In the genomic region with DNA sequence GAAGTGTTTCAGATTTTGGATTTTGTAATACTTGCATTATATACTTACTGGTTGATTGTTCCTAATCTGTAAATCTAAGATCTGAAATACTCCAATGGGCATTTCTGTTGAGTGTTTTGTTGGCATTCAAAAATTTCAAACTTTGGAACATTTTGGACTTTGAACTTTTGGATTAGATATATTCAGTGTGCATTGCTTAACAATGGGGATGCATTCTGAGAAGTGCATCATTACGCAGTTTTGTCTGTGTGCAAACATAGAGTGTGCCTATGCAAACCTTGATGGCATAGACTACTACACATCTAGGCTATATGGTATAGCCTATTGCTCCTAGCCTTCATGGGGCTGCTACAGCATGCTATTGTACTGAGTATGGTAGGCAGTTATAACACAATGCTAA, we compare ENCODE assay signal across 36 cellular contexts.
DNase-seq lines count a peak whose midpoint lies in the region; ATAC-seq, FAIRE-seq and TF ChIP-seq lines count a peak whose summit lies in the region.
"Had no signal": no experiment of that assay in that cellular context is flagged by ENCODE, and none has a peak within 500 bp of the region (broad histone marks: within the 10 kb centered on the region; RNA-seq: fewer than 3 reads in every experiment).

No MANE protein-coding gene starts in this region.

- WGBS in HepG2 (ENCODE audit: low lambda C conversion rate) = 93% methylated on average over 1 of the region's 1 CpG
- 43% methylated on average over 1 of the region's 1 CpG for WGBS in liver
- WGBS in right lobe of liver (ENCODE audit: insufficient coverage, low coverage, low lambda C conversion rate, missing lambda C conversion rate) = 29% methylated on average over 1 of the region's 1 CpG

- H3K9ac ChIP-seq in HepG2 (ENCODE audit: insufficient read depth, low read depth, low read length) = no peak overlapping the region
- no peak overlapping the region for H3K9ac ChIP-seq in liver (ENCODE audit: low read depth in 1 of 2, low read length in 2 of 2)
- H3K9ac ChIP-seq: BLaER1; BLaER1 treated with 17β-estradiol and CSF1 and Interleukin-3, amounts not matched to agents 10 nM and 100 nM had no signal

- TF ChIP-seq RAD21 in HepG2 (CRISPR knock-in tag; IDR thresholded peaks at IDR 0.05) (no peak), liver (IDR thresholded peaks at IDR 0.05) (no peak)

- no peak overlapping the region for H3K4me3 Mint-ChIP-seq in CD14-positive monocyte
- H3K4me3 Mint-ChIP-seq: B cell; CD4-positive, alpha-beta memory T cell; CD4-positive, alpha-beta T cell; CD4-positive, CD25-positive, alpha-beta regulatory T cell; CD8-positive, alpha-beta memory T cell; CD8-positive, alpha-beta T cell had no signal

- H3K27ac ChIP-seq in HepG2 (ENCODE audit: extremely low read length, insufficient read depth, low read length) (no peak overlapping the region), liver (ENCODE audit: low read depth in 1 of 2, low read length in 2 of 2) (no peak overlapping the region), right lobe of liver (no peak overlapping the region)
- H3K27ac ChIP-seq: 22Rv1; A549; BLaER1; BLaER1 treated with 17β-estradiol and CSF1 and Interleukin-3, amounts not matched to agents 10 nM and 100 nM; C4-2B had no signal

- intact Hi-C loops in HepG2 (cut with micrococcal nuclease; ENCODE audit: unreplicated experiment) (no loop called here), right lobe of liver (cut with DNase I) (no loop called here), CD14-positive monocyte (cut with micrococcal nuclease) (no loop called here)

- BruUV-seq in HepG2 (replicated peaks; lab: Mats Ljungman, UMichigan) = no TSS peak

- in situ Hi-C loops in HepG2 (cut with HindIII; ENCODE audit: extremely low pct_ligation_motif_present, low pct_unique_long_range_greater_than_20kb) = no loop called here

- TF ChIP-seq EP300 in HepG2 (IDR thresholded peaks at IDR 0.05; ENCODE audit: low read depth in 2 of 2, low read length in 2 of 2) (no peak), HepG2 (CRISPR knock-in tag; IDR thresholded peaks at IDR 0.05; ENCODE audit: borderline replicate concordance) (no peak)

- H3K36me3 ChIP-seq in HepG2 (replicated peaks in 1 of 2; ENCODE audit: control insufficient read depth in 1 of 2, insufficient read depth in 2 of 2, low read length in 2 of 2) = peaks cover 8 to 9% of the 10 kb centered on the region in 2 experiments; a peak in 4 of 5 replicates
- peaks cover 0 to 7% (median 3%) of the 10 kb centered on the region in 4 donors for H3K36me3 ChIP-seq in liver (ENCODE audit: control insufficient read depth in 4 of 4, insufficient read depth in 3 of 4, low read depth in 1 of 4, low read length in 3 of 4)
- H3K36me3 ChIP-seq in right lobe of liver = peaks cover 0 to 5% (median 0%) of the 10 kb centered on the region in 4 donors
- H3K36me3 ChIP-seq: BE2C had no signal

- peak; percentile 21 for FAIRE-seq in HepG2 (lab: Jason Lieb, UNC)
- FAIRE-seq: A204.1, A549, D721Med had no signal

- no peak for TF ChIP-seq POLR2A in HepG2 (IDR thresholded peaks at IDR 0.05; ENCODE audit: insufficient read depth in 1 of 2, low read depth in 2 of 2, low read length in 2 of 2)
- TF ChIP-seq POLR2A in right lobe of liver (IDR thresholded peaks at IDR 0.05) = no peak

- peaks cover 28 to 36% of the 10 kb centered on the region in 2 donors for H3K36me3 Mint-ChIP-seq in CD14-positive monocyte

- no peaks in the 10 kb centered on the region for H4K20me1 ChIP-seq in HepG2 (ENCODE audit: insufficient read depth, low read length)
- H4K20me1 ChIP-seq: BLaER1; BLaER1 treated with 17β-estradiol and CSF1 and Interleukin-3, amounts not matched to agents 10 nM and 100 nM had no signal

- H3K4me1 Mint-ChIP-seq in CD14-positive monocyte = peaks cover 18% of the 10 kb centered on the region
- H3K4me1 Mint-ChIP-seq: B cell had no signal

- H3K79me2 ChIP-seq in HepG2 (ENCODE audit: insufficient read depth, low read length) = no peaks in the 10 kb centered on the region

- H3K27me3 Mint-ChIP-seq in CD14-positive monocyte (ENCODE audit: low read depth in 3 of 3) = no peaks in the 10 kb centered on the region
- H3K27me3 Mint-ChIP-seq: B cell; CD4-positive, alpha-beta memory T cell; CD4-positive, alpha-beta T cell; CD4-positive, CD25-positive, alpha-beta regulatory T cell; CD8-positive, alpha-beta memory T cell had no signal

- POLR2A ChIA-PET in HepG2 (lab: Yijun Ruan, JAX) = no interaction called here

- ATAC-seq in left lobe of liver (peak; percentile 78), HepG2 (peak; percentile 71), right lobe of liver (peak; percentile 52 to 88 (median 82)), HG02970 (IDR thresholded peaks at IDR 0.05; ENCODE audit: low FRiP score, unreplicated experiment) (no peak), HG03139 (IDR thresholded peaks at IDR 0.05; ENCODE audit: unreplicated experiment) (no peak)
- ATAC-seq: A549; CD8-positive, alpha-beta T cell had no signal

- H3K9me3 Mint-ChIP-seq in CD14-positive monocyte = no peaks in the 10 kb centered on the region
- H3K9me3 Mint-ChIP-seq: CD4-positive, alpha-beta T cell; CD4-positive, CD25-positive, alpha-beta regulatory T cell; CD8-positive, alpha-beta memory T cell; CD8-positive, alpha-beta T cell had no signal

- H3K27ac Mint-ChIP-seq in CD14-positive monocyte = no peak overlapping the region
- H3K27ac Mint-ChIP-seq: CD4-positive, alpha-beta memory T cell; CD4-positive, alpha-beta T cell; CD8-positive, alpha-beta T cell had no signal

- DNase-seq in left lobe of liver (ENCODE audit: low spot score) (no peak), HepG2 (ENCODE audit: low spot score) (peak; percentile 56), right lobe of liver (no peak), CD14-positive monocyte (ENCODE audit: low spot score) (no peak), NCI-H2081 treated with DMSO at 0.1 percent for 48 hours (lab: John Stamatoyannopoulos, UW) (no peak)
- DNase-seq: 8988T; ACHN; AML-193; BE2C; C1 segment of cervical spinal cord; Caco-2; Calu3; CD4-positive, alpha-beta memory T cell; CD4-positive, alpha-beta T cell; CD4-positive, CD25-positive, alpha-beta regulatory T cell; CD8-positive, alpha-beta memory T cell; CD8-positive, alpha-beta T cell; COR-L47; DMS 273 treated with DMSO at 0.1 percent for 48 hours; DMS153; DMS53; DMS79; DMS79 treated with DMSO at 0.1 percent for 48 hours; DND-41; EL had no signal

- H3K27me3 ChIP-seq in HepG2 (ENCODE audit: control insufficient read depth in 1 of 2, insufficient read depth in 2 of 2, low read length in 2 of 2) = no peaks in the 10 kb centered on the region
- no peaks in the 10 kb centered on the region for H3K27me3 ChIP-seq in liver (ENCODE audit: control insufficient read depth in 4 of 4, insufficient read depth in 4 of 4, low read length in 3 of 4)
- H3K27me3 ChIP-seq in right lobe of liver = no peaks in the 10 kb centered on the region
- H3K27me3 ChIP-seq: BE2C; BLaER1; BLaER1 treated with 17β-estradiol and CSF1 and Interleukin-3, amounts not matched to agents 10 nM and 100 nM had no signal

- H3K4me3 ChIP-seq in HepG2 (replicated peaks in 1 of 3; ENCODE audit: insufficient read depth in 1 of 3, low read depth in 2 of 3, low read length in 3 of 3) (no peak overlapping the region), liver (ENCODE audit: low read depth in 1 of 3, low read length in 3 of 3) (no peak overlapping the region), right lobe of liver (no peak overlapping the region)
- H3K4me3 ChIP-seq: A549; BLaER1; BLaER1 treated with 17β-estradiol and CSF1 and Interleukin-3, amounts not matched to agents 10 nM and 100 nM had no signal

- no peak for TF ChIP-seq CTCF in HepG2 (CRISPR knock-in tag; IDR thresholded peaks at IDR 0.05)
- TF ChIP-seq CTCF in liver (IDR thresholded peaks at IDR 0.05; ENCODE audit: low read depth, low read length, missing input control) = no peak
- no peak for TF ChIP-seq CTCF in right lobe of liver (IDR thresholded peaks at IDR 0.05)
- no peak for TF ChIP-seq CTCF in CD14-positive monocyte (IDR thresholded peaks at IDR 0.05)

- H3K9me3 ChIP-seq in HepG2 (ENCODE audit: low read length) (no peaks in the 10 kb centered on the region), liver (ENCODE audit: control insufficient read depth in 4 of 4, low read length in 3 of 4) (no peaks in the 10 kb centered on the region), right lobe of liver (no peaks in the 10 kb centered on the region)
- H3K9me3 ChIP-seq: A549; BE2C; BLaER1; BLaER1 treated with 17β-estradiol and CSF1 and Interleukin-3, amounts not matched to agents 10 nM and 100 nM; Caco-2 had no signal

- no peak overlapping the region for H2AFZ ChIP-seq in HepG2 (ENCODE audit: low read length)

- CTCF ChIA-PET in HepG2 (lab: Yijun Ruan, JAX; ENCODE audit: low intra/inter-chr PET ratio, low total read pairs) = no interaction called here

- 0 out of 2 replicates have a peak, but pooled peaks cover 7% of the 10 kb centered on the region for H3K4me1 ChIP-seq in HepG2 (ENCODE audit: insufficient read depth, low read length)
- H3K4me1 ChIP-seq in liver (ENCODE audit: control insufficient read depth in 4 of 4, insufficient read depth in 4 of 4, low read length in 3 of 4) = peaks cover 0 to 5% (median 0%) of the 10 kb centered on the region in 4 donors
- peaks cover 0 to 6% (median 0%) of the 10 kb centered on the region in 4 donors for H3K4me1 ChIP-seq in right lobe of liver
- H3K4me1 ChIP-seq: A549, BE2C, BLaER1, Caco-2 had no signal

- no peak overlapping the region for H3K4me2 ChIP-seq in HepG2 (ENCODE audit: low read depth, low read length)
- H3K4me2 ChIP-seq: A549; BLaER1; BLaER1 treated with 17β-estradiol and CSF1 and Interleukin-3, amounts not matched to agents 10 nM and 100 nM had no signal

TF ChIP-seq in HepG2, 621 proteins besides CTCF, POLR2A, EP300 and RAD21 (continues in another document):
- TF ChIP-seq MBD4 (IDR thresholded peaks at IDR 0.05; ENCODE audit: borderline replicate concordance, low read length) = no peak
- no peak for TF ChIP-seq ZNF564 (CRISPR knock-in tag; IDR thresholded peaks at IDR 0.05)
- no peak for TF ChIP-seq ZNF550 (CRISPR knock-in tag; IDR thresholded peaks at IDR 0.05; ENCODE audit: borderline replicate concordance)
- TF ChIP-seq HNF4A (CRISPR knock-in tag; IDR thresholded peaks at IDR 0.05) = peak; percentile 38

TF ChIP-seq in liver, 16 proteins besides CTCF, POLR2A, EP300 and RAD21:
- TF ChIP-seq YY1 (IDR thresholded peaks at IDR 0.05) (peak; percentile 36), SP1 (IDR thresholded peaks at IDR 0.05) (peak; percentile 52), FOXA2 (IDR thresholded peaks at IDR 0.05) (peak; percentile 4), HNF4G (IDR thresholded peaks at IDR 0.05) (peak; percentile 53), HNF4A (conservative IDR thresholded peaks at IDR 0.05) (peak; percentile 87), FOXA1 (IDR thresholded peaks at IDR 0.05) (no peak), RXRA (IDR thresholded peaks at IDR 0.05) (peak in 1 of 2 donors; percentile 27), MAX (IDR thresholded peaks at IDR 0.05) (no peak)

Comparison
In these comparisons a context has a peak if more than half of its experiments do, and no peak if none do; other contexts are left out.
1. ATAC-seq: peak in left lobe of liver (single experiment), HepG2 (single experiment) and right lobe of liver (4 of 4); none in HG02970 (single experiment) and HG03139 (single experiment).